Comparison of ENCODE assay signal across 13 cellular contexts in the genomic region with DNA sequence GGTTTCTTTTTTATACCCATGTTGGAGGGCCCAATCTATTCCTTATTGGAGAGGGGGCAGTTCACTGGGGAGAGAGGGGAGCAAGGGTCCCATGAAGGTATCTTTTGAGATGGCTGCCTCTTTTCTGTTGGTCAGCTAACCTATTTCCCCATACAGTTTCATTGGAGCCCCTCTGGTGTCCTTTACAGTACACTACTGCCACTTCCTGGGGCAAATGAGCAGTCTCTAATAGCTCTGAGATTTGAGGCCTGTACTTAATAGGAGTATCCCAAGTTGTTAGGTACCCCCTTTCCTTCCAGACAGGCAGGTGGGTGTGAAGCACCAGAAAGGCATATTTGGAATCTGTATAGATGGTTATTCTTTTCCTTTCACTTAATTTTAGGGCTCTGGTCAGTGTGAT.
DNase-seq lines count a peak whose midpoint lies in the region; ATAC-seq and TF ChIP-seq lines count a peak whose summit lies in the region.
"Had no signal": no experiment of that assay in that cellular context is flagged by ENCODE, and none has a peak within 500 bp of the region (broad histone marks: within the 10 kb centered on the region; RNA-seq: fewer than 3 reads in every experiment).

No MANE protein-coding gene starts in this region.

- no peaks in the 10 kb centered on the region for H3K27me3 Mint-ChIP-seq in stimulated activated naive CD8-positive, alpha-beta T cell treated with anti-CD3 and anti-CD28 coated beads, Interleukin-15, amount 100 ng/mL, for 72 hours

- no peak for DNase-seq in stimulated activated naive CD8-positive, alpha-beta T cell treated with anti-CD3 and anti-CD28 coated beads, Interleukin-15, amount 100 ng/mL, for 72 hours
- DNase-seq in stimulated activated naive CD8-positive, alpha-beta T cell treated with anti-CD3 and anti-CD28 coated beads, Interleukin-15, Interleukin-2, amounts not matched to agents 100 U/mL and 50 U/mL, for 24 hours, result no peak
- DNase-seq in NCI-H69 (lab: John Stamatoyannopoulos, UW) (peak; percentile 37), fibroblast of pulmonary artery (ENCODE audit: low read depth) (peak; percentile 19), NCI-H1105 (lab: John Stamatoyannopoulos, UW) (no peak), amniotic stem cell (lab: John Stamatoyannopoulos, UW) (no peak)
- DNase-seq: activated CD4-positive, alpha-beta T cell treated with anti-CD3 and anti-CD28 coated beads, Interleukin-2, amount 50 U/mL, for 48 hours; GDM1; NCI-H446; RPMI8226; stimulated activated CD4-positive, alpha-beta T cell treated with anti-CD3 and anti-CD28 coated beads, Interleukin-2, amount 100 ng/mL, for 24 hours had no signal

- H3K4me1 Mint-ChIP-seq in stimulated activated naive CD8-positive, alpha-beta T cell treated with anti-CD3 and anti-CD28 coated beads, Interleukin-15, amount 100 ng/mL, for 72 hours, result no peaks in the 10 kb centered on the region

- H3K4me3 ChIP-seq in fibroblast of pulmonary artery (replicated peaks; ENCODE audit: low read depth, low read length), result no peak overlapping the region

- peaks cover under 1 to 6% of the 10 kb centered on the region in 2 donors for H3K9me3 Mint-ChIP-seq in stimulated activated naive CD8-positive, alpha-beta T cell treated with anti-CD3 and anti-CD28 coated beads, Interleukin-15, amount 100 ng/mL, for 72 hours

- no peak overlapping the region for H3K27ac Mint-ChIP-seq in stimulated activated naive CD8-positive, alpha-beta T cell treated with anti-CD3 and anti-CD28 coated beads, Interleukin-15, amount 100 ng/mL, for 72 hours

- H3K4me3 Mint-ChIP-seq in stimulated activated naive CD8-positive, alpha-beta T cell treated with anti-CD3 and anti-CD28 coated beads, Interleukin-15, amount 100 ng/mL, for 72 hours, result no peak overlapping the region

- peak; percentile 12 for TF ChIP-seq CTCF in fibroblast of pulmonary artery (IDR thresholded peaks at IDR 0.05; ENCODE audit: low read length, missing control alignments)

- ATAC-seq in stimulated activated naive CD8-positive, alpha-beta T cell treated with anti-CD3 and anti-CD28 coated beads, Interleukin-15, amount 100 ng/mL, for 72 hours, result peak; percentile 37
- ATAC-seq in stimulated activated naive CD8-positive, alpha-beta T cell treated with anti-CD3 and anti-CD28 coated beads, Interleukin-15, Interleukin-2, amounts not matched to agents 100 U/mL and 50 U/mL, for 24 hours, result no peak
- ATAC-seq in HG03108 (IDR thresholded peaks at IDR 0.05; ENCODE audit: unreplicated experiment) (no peak), GM21390 (IDR thresholded peaks at IDR 0.05; ENCODE audit: unreplicated experiment) (no peak)

Comparison
In these comparisons a context has a peak if more than half of its experiments do, and no peak if none do; other contexts are left out.
1. DNase-seq: peak in NCI-H69 (single experiment) and fibroblast of pulmonary artery (single experiment); none in stimulated activated naive CD8-positive, alpha-beta T cell treated with anti-CD3 and anti-CD28 coated beads, Interleukin-15, amount 100 ng/mL, for 72 hours (0 of 2), stimulated activated naive CD8-positive, alpha-beta T cell treated with anti-CD3 and anti-CD28 coated beads, Interleukin-15, Interleukin-2, amounts not matched to agents 100 U/mL and 50 U/mL, for 24 hours (single experiment), NCI-H1105 (single experiment) and amniotic stem cell (single experiment).